Comparison of ENCODE assay signal across 21 cellular contexts in the genomic region with DNA sequence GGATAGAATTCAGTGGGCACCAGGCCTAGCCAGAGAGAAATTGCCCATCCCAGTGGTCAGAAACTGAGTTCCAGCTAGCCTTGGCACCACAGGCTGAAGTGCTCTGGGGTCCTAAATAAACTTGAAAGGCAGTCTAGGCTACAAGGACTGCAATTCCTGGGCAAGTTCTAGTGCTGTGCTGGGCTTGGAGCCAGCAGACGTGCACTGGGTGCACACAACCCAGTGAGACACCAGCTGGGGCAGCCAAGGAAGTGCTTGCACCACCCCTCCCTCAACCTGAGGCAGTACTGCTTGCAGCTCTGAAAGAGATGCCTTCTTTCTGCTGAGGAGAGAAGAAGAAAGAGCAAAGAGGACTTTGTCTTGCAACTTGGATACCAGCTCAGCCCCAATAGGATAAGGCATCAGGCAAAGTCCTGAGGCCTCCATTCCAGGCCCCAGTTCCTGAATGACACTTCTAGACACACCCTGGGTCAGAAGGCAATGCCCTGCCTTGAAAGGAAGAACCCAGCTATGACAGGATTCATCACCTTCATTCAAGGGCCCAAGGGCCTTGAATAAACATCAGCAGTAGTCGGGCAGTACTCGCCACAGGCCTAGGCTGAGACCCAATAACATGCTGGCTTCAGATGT. TPM values are rescaled to one million over a fixed set of nuclear protein-coding genes. Genes with fewer than 3 reads are reported as not detected.
A peak's percentile ranks its signal among the peaks of the same experiment; 100 is the strongest.
DNase-seq lines count a peak whose midpoint lies in the region; ATAC-seq and TF ChIP-seq lines count a peak whose summit lies in the region.
"Had no signal": no experiment of that assay in that cellular context is flagged by ENCODE, and none has a peak within 500 bp of the region (broad histone marks: within the 10 kb centered on the region; RNA-seq: fewer than 3 reads in every experiment).

No MANE protein-coding gene starts in this region.

- TF ChIP-seq CTCF in body of pancreas (IDR thresholded peaks at IDR 0.05) (no peak), vagina (IDR thresholded peaks at IDR 0.05) (no peak)

- WGBS in body of pancreas, 2 donors: 75 to 83% methylated on average over 3 of the region's 3 CpGs
- 79% methylated on average over 3 of the region's 3 CpGs for WGBS in mesenchymal stem cell

- no peak overlapping the region for H2AK5ac ChIP-seq in mesenchymal stem cell (ENCODE audit: low read length, severe bottlenecking)

- no peak overlapping the region for H2BK12ac ChIP-seq in mesenchymal stem cell (ENCODE audit: low read length in 2 of 2)

- H3K27me3 ChIP-seq in MG63 (peaks cover 24% of the 10 kb centered on the region), body of pancreas (no peaks in the 10 kb centered on the region), vagina (no peaks in the 10 kb centered on the region), mesenchymal stem cell (ENCODE audit: control insufficient read depth in 1 of 2, insufficient read depth in 1 of 2, low read length in 2 of 2) (peaks cover 13 to 22% of the 10 kb centered on the region in 2 experiments)

- no peak overlapping the region for H3K4ac ChIP-seq in mesenchymal stem cell (ENCODE audit: low read depth in 1 of 2, low read length in 2 of 2)

- no peak overlapping the region for H3K4me2 ChIP-seq in mesenchymal stem cell (ENCODE audit: low read length, poor library complexity, severe bottlenecking)

- no peak overlapping the region for H3K9ac ChIP-seq in mesenchymal stem cell (ENCODE audit: low read length)
- H3K9ac ChIP-seq: GM23248 had no signal

- H3K4me3 ChIP-seq in MG63: no peak overlapping the region
- H3K4me3 ChIP-seq in body of pancreas: no peak overlapping the region
- H3K4me3 ChIP-seq in vagina: no peak overlapping the region
- no peak overlapping the region for H3K4me3 ChIP-seq in mesenchymal stem cell (ENCODE audit: insufficient read depth in 1 of 2, low read depth in 1 of 2, low read length in 2 of 2)
- H3K4me3 ChIP-seq: GM23248 had no signal

- H3K14ac ChIP-seq in mesenchymal stem cell (ENCODE audit: low read length in 2 of 2): no peak overlapping the region

- no peaks in the 10 kb centered on the region for H3K79me1 ChIP-seq in mesenchymal stem cell (replicated peaks; ENCODE audit: low read length, poor library complexity, severe bottlenecking)

- no peaks in the 10 kb centered on the region for H3K36me3 ChIP-seq in MG63
- no peaks in the 10 kb centered on the region for H3K36me3 ChIP-seq in body of pancreas (replicated peaks in 1 of 2; ENCODE audit: insufficient read depth in 1 of 2, low read depth in 2 of 2)
- H3K36me3 ChIP-seq in vagina: no peaks in the 10 kb centered on the region
- no peaks in the 10 kb centered on the region for H3K36me3 ChIP-seq in mesenchymal stem cell (ENCODE audit: control insufficient read depth in 1 of 2, insufficient read depth in 2 of 2, low read depth in 1 of 2, low read length in 2 of 2)

- peaks cover 30% of the 10 kb centered on the region for H3K4me1 ChIP-seq in body of pancreas
- H3K4me1 ChIP-seq in vagina: no peaks in the 10 kb centered on the region
- no peaks in the 10 kb centered on the region for H3K4me1 ChIP-seq in mesenchymal stem cell (ENCODE audit: control insufficient read depth, insufficient read depth, low read depth, low read length)

- no peak overlapping the region for H2AFZ ChIP-seq in mesenchymal stem cell (ENCODE audit: low read depth, low read length)
- H2AFZ ChIP-seq: GM23248 had no signal

- no peak overlapping the region for H4K91ac ChIP-seq in mesenchymal stem cell (ENCODE audit: low read length)

- no peak overlapping the region for H2BK15ac ChIP-seq in mesenchymal stem cell (ENCODE audit: low read depth, poor library complexity, severe bottlenecking)

- H3K18ac ChIP-seq in mesenchymal stem cell (ENCODE audit: low read depth in 1 of 2, low read length in 2 of 2): no peak overlapping the region

- DNase-seq in MG63 (peak; percentile 28), body of pancreas (peak in 3 of 4 donors; percentile 15 to 64 (median 16)), head of caudate nucleus (peak in 33 of 42 donors; percentile 2 to 77 (median 37)), putamen (ENCODE audit: low spot score) (peak; percentile 36), vagina (ENCODE audit: extremely low spot score in 2 of 2) (no peak), retina (no peak), mesenchymal stem cell (no peak), NCI-H2029 treated with DMSO at 0.1 percent for 48 hours (lab: John Stamatoyannopoulos, UW) (no peak)
- DNase-seq: GF-D8, GM23248, HCEC 1CT, NCI-H1092 treated with DMSO at 0.1 percent for 48 hours, NCI-H146, NCI-H2081, NCI-H2227 treated with DMSO at 0.1 percent for 48 hours, NCI-H510A treated with DMSO at 0.1 percent for 48 hours, PC-3, SIG-M5 had no signal

- H3K9me3 ChIP-seq in MG63: peaks cover 3% of the 10 kb centered on the region; the same call in 1 of the 2 replicates
- peaks cover 0 to 4% (median 0%) of the 10 kb centered on the region in 3 donors for H3K9me3 ChIP-seq in body of pancreas
- no peaks in the 10 kb centered on the region for H3K9me3 ChIP-seq in vagina
- H3K9me3 ChIP-seq in mesenchymal stem cell (ENCODE audit: control insufficient read depth, low read length): no peaks in the 10 kb centered on the region

- no peak for TF ChIP-seq POLR2A in body of pancreas (IDR thresholded peaks at IDR 0.05)
- TF ChIP-seq POLR2A in vagina (IDR thresholded peaks at IDR 0.05): no peak

- H2BK5ac ChIP-seq in mesenchymal stem cell (ENCODE audit: low read depth, low read length, poor library complexity, severe bottlenecking): no peak overlapping the region

- no peak overlapping the region for H4K8ac ChIP-seq in mesenchymal stem cell (ENCODE audit: low read length)

- intact Hi-C loops in body of pancreas (cut with DNase I): no loop called here
- intact Hi-C loops in head of caudate nucleus (cut with DNase I): no loop called here
- intact Hi-C loops in vagina (cut with DNase I): no loop called here

- H3K27ac ChIP-seq in body of pancreas (no peak overlapping the region), vagina (no peak overlapping the region), mesenchymal stem cell (ENCODE audit: low read length, poor library complexity, severe bottlenecking) (no peak overlapping the region)
- H3K27ac ChIP-seq: C4-2B, GM23248, RWPE1 had no signal

- no peak overlapping the region for H3K23ac ChIP-seq in mesenchymal stem cell (ENCODE audit: low read length in 2 of 2)

- no peak overlapping the region for H2BK120ac ChIP-seq in mesenchymal stem cell (ENCODE audit: low read depth, low read length)

- ATAC-seq in body of pancreas: no peak
- ATAC-seq: PC-3, SK-N-SH treated with all-trans-retinoic acid at 6 μM for 48 hours had no signal

RNA-seq across cellular contexts. Expression of a gene that starts 55.1 kb away (rescaled TPM):
- not detected in 2 replicates for total RNA-seq in MG63 (2014; rRNA removed; shearing (Covaris generic); ENCODE audit: low replicate concordance)
- total RNA-seq in body of pancreas (1 to 10 TPM; 1.6 to 3.4 TPM), vagina (3.7 TPM)
- 1.2 TPM for polyA plus RNA-seq in mesenchymal stem cell (2013, experiment 1 of 2)
- polyA plus RNA-seq in mesenchymal stem cell (2013, experiment 2 of 2): 1.3 TPM

Comparison
In these comparisons a context has a peak if more than half of its experiments do, and no peak if none do; other contexts are left out.
1. DNase-seq: peak in MG63 (single experiment), body of pancreas (3 of 4), head of caudate nucleus (33 of 42) and putamen (single experiment); none in vagina (0 of 2), retina (single experiment), mesenchymal stem cell (single experiment) and NCI-H2029 treated with DMSO at 0.1 percent for 48 hours (single experiment).